ENCODE assay signal across 16 cellular contexts in the genomic region with DNA sequence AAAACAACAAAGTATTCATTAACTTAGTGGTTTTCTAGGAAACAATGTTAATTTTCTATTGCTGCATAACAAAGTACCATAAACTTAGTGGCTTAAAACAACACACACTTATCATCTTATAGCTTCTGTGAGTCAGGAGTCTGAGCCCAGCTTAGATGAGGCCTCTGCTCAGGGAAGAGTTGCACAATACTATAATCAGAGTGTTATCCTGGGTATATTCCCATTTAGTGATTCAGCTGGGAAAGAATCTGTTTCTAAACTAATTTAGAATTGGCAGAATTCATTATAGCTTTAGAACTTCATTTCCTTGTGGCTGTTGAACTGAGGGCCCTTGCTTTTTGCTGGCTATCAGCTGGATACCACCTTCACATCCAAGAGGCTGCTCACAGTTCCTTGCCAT.
A peak's percentile ranks its signal among the peaks of the same experiment; 100 is the strongest.
DNase-seq lines count a peak whose midpoint lies in the region; ATAC-seq and TF ChIP-seq lines count a peak whose summit lies in the region.
"Had no signal": no experiment of that assay in that cellular context is flagged by ENCODE, and none has a peak within 500 bp of the region (broad histone marks: within the 10 kb centered on the region; RNA-seq: fewer than 3 reads in every experiment).

No MANE protein-coding gene starts in this region.

- H3K4me1 ChIP-seq in aorta (ENCODE audit: control insufficient read depth in 1 of 2, insufficient read depth in 2 of 2, low read length in 2 of 2): peaks cover 0 to 3% of the 10 kb centered on the region in 2 donors
- no peaks in the 10 kb centered on the region for H3K4me1 ChIP-seq in OCI-LY7 (ENCODE audit: insufficient read depth, low read length, poor library complexity, severe bottlenecking)
- H3K4me1 ChIP-seq: pancreas, thyroid gland had no signal

- H3K4me2 ChIP-seq in OCI-LY7 (ENCODE audit: low read length): no peak overlapping the region

- BruUV-seq in OCI-LY7 (replicated peaks; lab: Mats Ljungman, UMichigan): no TSS peak

- ATAC-seq in Right ventricle myocardium superior (ENCODE audit: poor library complexity) (peak; percentile 55), aorta (ENCODE audit: low FRiP score) (peak; percentile 86)

- CTCF ChIA-PET in OCI-LY7 (lab: Charles Lee; ENCODE audit: unreplicated experiment): no interaction called here

- H3K36me3 ChIP-seq in aorta (ENCODE audit: control insufficient read depth in 1 of 2, insufficient read depth in 2 of 2, low read length in 1 of 2) (no peaks in the 10 kb centered on the region), OCI-LY7 (ENCODE audit: insufficient read depth, low read length) (no peaks in the 10 kb centered on the region)
- H3K36me3 ChIP-seq: pancreas, thyroid gland had no signal

- no peaks in the 10 kb centered on the region for H3K9me2 ChIP-seq in OCI-LY7 (ENCODE audit: insufficient read depth, low read length)

- no peaks in the 10 kb centered on the region for H3K79me2 ChIP-seq in OCI-LY7 (ENCODE audit: insufficient read depth, low read depth, low read length)

- POLR2A ChIA-PET in OCI-LY7 (lab: Charles Lee): interaction anchor here (0.7 kb wide), 1 partner anchor 439 kb away, joined by 3 read pairs; no protein-coding TSS in a partner anchor

- intact Hi-C loops in Right ventricle myocardium superior (cut with DNase I): no loop called here
- intact Hi-C loops in cardiac septum (cut with DNase I): no loop called here
- intact Hi-C loops in aorta (cut with DNase I): no loop called here
- intact Hi-C loops in OCI-LY7 (cut with micrococcal nuclease; ENCODE audit: unreplicated experiment): no loop called here

- H3K4me3 ChIP-seq in aorta (ENCODE audit: low read length in 2 of 2): no peak overlapping the region
- H3K4me3 ChIP-seq in OCI-LY7 (ENCODE audit: low read depth, low read length, poor library complexity, severe bottlenecking): no peak overlapping the region
- H3K4me3 ChIP-seq: pancreas, thyroid gland had no signal

- H3K9me3 ChIP-seq in aorta (ENCODE audit: control insufficient read depth, low read length) (no peaks in the 10 kb centered on the region), OCI-LY7 (ENCODE audit: low read length) (no peaks in the 10 kb centered on the region)
- H3K9me3 ChIP-seq: pancreas, thyroid gland had no signal

- DNase-seq in Right ventricle myocardium superior (no peak), cardiac septum (ENCODE audit: low spot score) (no peak), amniotic stem cell (lab: John Stamatoyannopoulos, UW) (peak; percentile 79), glomerular visceral epithelial cell (ENCODE audit: extremely low spot score) (peak; percentile 43), aorta (no peak), NCI-H524 (lab: John Stamatoyannopoulos, UW) (no peak), OCI-LY7 (ENCODE audit: low spot score) (no peak), hypothalamus (lab: John Stamatoyannopoulos, UW) (no peak)
- DNase-seq: ACHN; activated CD4-positive, alpha-beta T cell treated with anti-CD3 and anti-CD28 coated beads, Interleukin-2, amount 50 U/mL, for 4 hours; activated gamma-delta T cell treated with Interleukin-2 at 50 U/mL for 16 hours; DMS 273 treated with DMSO at 0.1 percent for 48 hours; NCI-H1417; pancreas; RPMI8226; thyroid gland had no signal

- no peak for TF ChIP-seq CTCF in OCI-LY7 (conservative IDR thresholded peaks at IDR 0.05; ENCODE audit: low read length)

- H4K20me1 ChIP-seq in OCI-LY7 (ENCODE audit: insufficient read depth, low read length): no peaks in the 10 kb centered on the region

- H2AFZ ChIP-seq in OCI-LY7 (ENCODE audit: low read length): no peak overlapping the region

- H3K27ac ChIP-seq in aorta (ENCODE audit: low read depth in 1 of 2, low read length in 2 of 2) (no peak overlapping the region), OCI-LY7 (ENCODE audit: low read depth, low read length, poor library complexity, severe bottlenecking) (no peak overlapping the region)
- H3K27ac ChIP-seq: pancreas, thyroid gland had no signal

- no peaks in the 10 kb centered on the region for H3K27me3 ChIP-seq in aorta (ENCODE audit: control insufficient read depth in 1 of 2, insufficient read depth in 2 of 2, low read length in 1 of 2)
- H3K27me3 ChIP-seq: pancreas, thyroid gland had no signal

Comparison
In these comparisons a context has a peak if more than half of its experiments do, and no peak if none do; other contexts are left out.
1. DNase-seq: peak in amniotic stem cell (single experiment) and glomerular visceral epithelial cell (single experiment); none in Right ventricle myocardium superior (single experiment), cardiac septum (single experiment), aorta (0 of 2), NCI-H524 (0 of 2), OCI-LY7 (single experiment) and hypothalamus (0 of 51).